ENCODE assay signal across 27 cellular contexts in genomic region chr3:4561661-4562060, GRCh38.
"Had no signal": no experiment of that assay in that cellular context is flagged by ENCODE, and none has a peak within 500 bp of the region (broad histone marks: within the 10 kb centered on the region; RNA-seq: fewer than 3 reads in every experiment).

No MANE protein-coding gene starts in this region.

- ATAC-seq: activated naive CD4-positive, alpha-beta T cell treated with anti-CD3 and anti-CD28 coated beads, Interleukin-2, amount 50 U/mL, for 72 hours; activated T-cell treated with anti-CD3 and anti-CD28 coated beads, Interleukin-2, amount 50 U/mL, for 4 hours; K562 had no signal

- H3K36me3 ChIP-seq: adrenal gland, MG63 had no signal

- H3K9me3 ChIP-seq: adrenal gland, MG63 had no signal

- DNase-seq: activated CD4-positive, alpha-beta memory T cell treated with anti-CD3 and anti-CD28 coated beads for 36 hours; activated CD4-positive, alpha-beta T cell treated with anti-CD3 and anti-CD28 coated beads, Interleukin-2, amount 50 U/mL, for 1 hour; activated CD8-positive, alpha-beta memory T cell treated with anti-CD3 and anti-CD28 coated beads, Interleukin-2, amount 50 U/mL, for 4 hours; activated gamma-delta T cell treated with Interleukin-2 at 50 U/mL for 16 hours; activated naive CD4-positive, alpha-beta T cell treated with anti-CD3 and anti-CD28 coated beads for 36 hours; activated T-cell treated with anti-CD3 and anti-CD28 coated beads for 4 hours; activated T-cell treated with anti-CD3 and anti-CD28 coated beads, Interleukin-2, amount 50 U/mL, for 4 hours; adrenal gland; central memory CD4-positive, alpha-beta T cell; MG63; NCI-H1048; NCI-H1105 treated with DMSO at 0.1 percent for 48 hours; NCI-H1436; NCI-H1694 treated with DMSO at 0.1 percent for 48 hours; NCI-H2029 treated with DMSO at 0.1 percent for 48 hours; NCI-H2107; NCI-H2171; NCI-H510A; NCI-H526; NCI-H748 treated with DMSO at 0.1 percent for 48 hours; NK-92 treated with Interleukin-12 subunit alpha and Interleukin-12 subunit beta, amount 100 ng/mL, for 24 hours; PC-9; Right ventricle myocardium superior; T1000 had no signal

- H2AFZ ChIP-seq: PC-9 had no signal

- H3K27me3 ChIP-seq: adrenal gland, MG63 had no signal

- H3K4me3 ChIP-seq: adrenal gland, K562, MG63, PC-9, SK-N-MC had no signal

- H3K27ac ChIP-seq: adrenal gland, PC-9, SK-N-MC had no signal

- H3K4me2 ChIP-seq: PC-9 had no signal
